In the genomic region with DNA sequence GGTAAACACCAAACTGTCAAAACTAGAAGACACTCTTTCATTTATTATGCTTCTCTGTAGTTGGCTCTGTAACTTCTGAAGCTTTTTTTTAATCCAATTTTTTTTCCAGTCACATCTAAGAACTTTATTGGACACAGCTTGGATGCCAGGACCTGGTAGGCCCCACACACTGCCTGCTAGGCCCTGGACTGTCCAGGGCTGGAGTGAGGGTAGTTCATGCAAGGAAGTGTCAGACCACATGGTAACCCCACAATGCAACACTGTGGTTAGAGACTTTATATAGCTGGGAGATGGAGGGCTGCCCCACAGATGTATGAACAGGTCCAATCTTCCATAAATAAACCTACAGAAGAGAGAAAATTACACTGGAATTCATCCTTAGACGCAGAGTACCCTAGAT, we compare ENCODE assay signal across 11 cellular contexts. TPM values are rescaled to one million over a fixed set of nuclear protein-coding genes. Genes with fewer than 3 reads are reported as not detected.
DNase-seq lines count a peak whose midpoint lies in the region; ATAC-seq and TF ChIP-seq lines count a peak whose summit lies in the region.
"Had no signal": no experiment of that assay in that cellular context is flagged by ENCODE, and none has a peak within 500 bp of the region (broad histone marks: within the 10 kb centered on the region; RNA-seq: fewer than 3 reads in every experiment).

No MANE protein-coding gene starts in this region.

- H3K4me3 Mint-ChIP-seq in activated naive CD4-positive, alpha-beta T cell treated with anti-CD3 and anti-CD28 coated beads for 36 hours: no peak overlapping the region
- H3K4me3 Mint-ChIP-seq in effector memory CD8-positive, alpha-beta T cell: peak overlapping the region; percentile 78
- peak overlapping the region; percentile 93 for H3K4me3 Mint-ChIP-seq in stimulated activated effector memory CD8-positive, alpha-beta T cell treated with anti-CD3 and anti-CD28 coated beads, Interleukin-12 subunit alpha, Interleukin-12 subunit beta, amount 100 ng/mL, for 72 hours

- H3K9me3 Mint-ChIP-seq in activated naive CD4-positive, alpha-beta T cell treated with anti-CD3 and anti-CD28 coated beads for 36 hours: no peaks in the 10 kb centered on the region
- H3K9me3 Mint-ChIP-seq in effector memory CD8-positive, alpha-beta T cell: no peaks in the 10 kb centered on the region
- no peaks in the 10 kb centered on the region for H3K9me3 Mint-ChIP-seq in stimulated activated effector memory CD8-positive, alpha-beta T cell treated with anti-CD3 and anti-CD28 coated beads, Interleukin-12 subunit alpha, Interleukin-12 subunit beta, amount 100 ng/mL, for 72 hours

- no peak for TF ChIP-seq CTCF in RWPE2 (IDR thresholded peaks at IDR 0.05; ENCODE audit: poor library complexity, severe bottlenecking)

- ATAC-seq in RWPE2 (ENCODE audit: low read depth): no peak
- peak; percentile 32 for ATAC-seq in effector memory CD8-positive, alpha-beta T cell (replicated peaks)
- peak; percentile 22 for ATAC-seq in stimulated activated effector memory CD8-positive, alpha-beta T cell treated with anti-CD3 and anti-CD28 coated beads, Interleukin-12 subunit alpha, Interleukin-12 subunit beta, amount 100 ng/mL, for 72 hours
- ATAC-seq: left ventricle myocardium superior had no signal

- peaks cover 89% of the 10 kb centered on the region for H3K4me1 ChIP-seq in RWPE2 (ENCODE audit: insufficient read depth, poor library complexity, severe bottlenecking)

- H3K27ac Mint-ChIP-seq in activated naive CD4-positive, alpha-beta T cell treated with anti-CD3 and anti-CD28 coated beads for 36 hours: peak overlapping the region; percentile 22
- H3K27ac Mint-ChIP-seq in effector memory CD8-positive, alpha-beta T cell: peak overlapping the region; percentile 82 to 93
- H3K27ac Mint-ChIP-seq in stimulated activated effector memory CD8-positive, alpha-beta T cell treated with anti-CD3 and anti-CD28 coated beads, Interleukin-12 subunit alpha, Interleukin-12 subunit beta, amount 100 ng/mL, for 72 hours: peak overlapping the region; percentile 98

- H3K27me3 Mint-ChIP-seq in activated naive CD4-positive, alpha-beta T cell treated with anti-CD3 and anti-CD28 coated beads for 36 hours (ENCODE audit: low read depth): no peaks in the 10 kb centered on the region
- no peaks in the 10 kb centered on the region for H3K27me3 Mint-ChIP-seq in effector memory CD8-positive, alpha-beta T cell

- peaks cover 93% of the 10 kb centered on the region for H3K36me3 ChIP-seq in RWPE2 (ENCODE audit: low read depth)

- peak overlapping the region; percentile 99 for H3K27ac ChIP-seq in RWPE2 (ENCODE audit: poor library complexity, severe bottlenecking)
- H3K27ac ChIP-seq: parathyroid adenoma had no signal

- H3K27me3 ChIP-seq in RWPE2 (ENCODE audit: insufficient read depth, poor library complexity, severe bottlenecking): no peaks in the 10 kb centered on the region

- no peak for DNase-seq in activated naive CD4-positive, alpha-beta T cell treated with anti-CD3 and anti-CD28 coated beads for 36 hours
- no peak for DNase-seq in activated naive CD4-positive, alpha-beta T cell (lab: John Stamatoyannopoulos, UW)
- DNase-seq in RWPE2 (ENCODE audit: low spot score) (no peak), G401 (ENCODE audit: low spot score) (no peak), D341Med (ENCODE audit: low spot score) (no peak)
- no peak for DNase-seq in effector memory CD8-positive, alpha-beta T cell
- DNase-seq in stimulated activated effector memory CD8-positive, alpha-beta T cell treated with anti-CD3 and anti-CD28 coated beads, Interleukin-12 subunit alpha, Interleukin-12 subunit beta, amount 100 ng/mL, for 72 hours (ENCODE audit: low spot score in 2 of 2): no peak
- DNase-seq in stimulated activated CD4-positive, alpha-beta T cell treated with anti-CD3 and anti-CD28 coated beads, Interleukin-2, amount 100 ng/mL, for 48 hours: no peak
- DNase-seq: EL, left ventricle myocardium superior had no signal

- H3K9me3 ChIP-seq in RWPE2 (ENCODE audit: severe bottlenecking): no peaks in the 10 kb centered on the region

- no peak overlapping the region for H3K4me3 ChIP-seq in RWPE2 (ENCODE audit: severe bottlenecking)

- CTCF ChIA-PET in activated naive CD4-positive, alpha-beta T cell treated with anti-CD3 and anti-CD28 coated beads for 36 hours (lab: Charles Lee): interaction anchor here (3.7 kb wide), 1 partner anchor 121 kb away, joined by 10 read pairs; no protein-coding TSS in a partner anchor

- intact Hi-C loops in activated naive CD4-positive, alpha-beta T cell treated with anti-CD3 and anti-CD28 coated beads for 36 hours (cut with micrococcal nuclease): no loop called here

- H3K36me3 Mint-ChIP-seq in activated naive CD4-positive, alpha-beta T cell treated with anti-CD3 and anti-CD28 coated beads for 36 hours (ENCODE audit: low read depth): peaks cover 30% of the 10 kb centered on the region
- peaks cover 55% of the 10 kb centered on the region for H3K36me3 Mint-ChIP-seq in effector memory CD8-positive, alpha-beta T cell (ENCODE audit: insufficient read depth)
- peaks cover 100% of the 10 kb centered on the region for H3K36me3 Mint-ChIP-seq in stimulated activated effector memory CD8-positive, alpha-beta T cell treated with anti-CD3 and anti-CD28 coated beads, Interleukin-12 subunit alpha, Interleukin-12 subunit beta, amount 100 ng/mL, for 72 hours

- in situ Hi-C loops in G401 (cut with HindIII; ENCODE audit: low sequenced_read_pairs): no loop called here

- peaks cover 85% of the 10 kb centered on the region for H3K4me1 Mint-ChIP-seq in activated naive CD4-positive, alpha-beta T cell treated with anti-CD3 and anti-CD28 coated beads for 36 hours (ENCODE audit: low read depth)
- H3K4me1 Mint-ChIP-seq in effector memory CD8-positive, alpha-beta T cell (ENCODE audit: low read depth in 2 of 2): peaks cover 72 to 74% of the 10 kb centered on the region in 2 donors
- peaks cover 93% of the 10 kb centered on the region for H3K4me1 Mint-ChIP-seq in stimulated activated effector memory CD8-positive, alpha-beta T cell treated with anti-CD3 and anti-CD28 coated beads, Interleukin-12 subunit alpha, Interleukin-12 subunit beta, amount 100 ng/mL, for 72 hours

RNA-seq across cellular contexts. Expression of a gene that starts 7.1 kb away (rescaled TPM):
- 10 to 100 TPM; 21.2 to 22.7 TPM for total RNA-seq in activated naive CD4-positive, alpha-beta T cell treated with anti-CD3 and anti-CD28 coated beads for 36 hours
- 51.9 and 70.1 TPM in 2 replicates for total RNA-seq in G401 (2014; rRNA removed; shearing (Covaris generic))

Comparison
In these comparisons a context has a peak if more than half of its experiments do, and no peak if none do; other contexts are left out.
1. H3K27ac Mint-ChIP-seq: peak in every context shown above with its lines; median percentile 98 in stimulated activated effector memory CD8-positive, alpha-beta T cell treated with anti-CD3 and anti-CD28 coated beads, Interleukin-12 subunit alpha, Interleukin-12 subunit beta, amount 100 ng/mL, for 72 hours; 88 in effector memory CD8-positive, alpha-beta T cell; 22 in activated naive CD4-positive, alpha-beta T cell treated with anti-CD3 and anti-CD28 coated beads for 36 hours.